Comparison of ENCODE assay signal across 29 cellular contexts in genomic region chr1:17860812-17861211, GRCh38.
"Had no signal": no experiment of that assay in that cellular context is flagged by ENCODE, and none has a peak within 500 bp of the region (broad histone marks: within the 10 kb centered on the region; RNA-seq: fewer than 3 reads in every experiment).

No MANE protein-coding gene starts in this region.

- H3K27me3 ChIP-seq: colonic mucosa, foreskin keratinocyte, heart right ventricle had no signal

- H3K4me3 ChIP-seq: colonic mucosa, coronary artery, dorsolateral prefrontal cortex, esophagus muscularis mucosa, esophagus squamous epithelium, gastrocnemius medialis, gastroesophageal sphincter, heart left ventricle, heart right ventricle had no signal

- DNase-seq: colonic mucosa; cortex of kidney; dermis blood vessel endothelial cell; dorsolateral prefrontal cortex; effector CD4-positive, alpha-beta T cell; effector CD8-positive, alpha-beta T cell; effector memory CD4-positive, alpha-beta T cell; effector memory CD8-positive, alpha-beta T cell; endodermal cell; erythroblast; esophagus squamous epithelium; foreskin fibroblast; foreskin keratinocyte; foreskin melanocyte; gastrocnemius medialis; glutamatergic neuron; head of caudate nucleus; heart left ventricle; heart right ventricle had no signal

- H3K27ac Mint-ChIP-seq: dendritic cell treated with granulocyte-macrophage colony-stimulating factor and Interleukin-4, amounts not matched to agents 40 ng/mL and 50 ng/mL, for 4 days; effector memory CD8-positive, alpha-beta T cell; endodermal cell had no signal

- H3K36me3 ChIP-seq: colonic mucosa, esophagus muscularis mucosa, esophagus squamous epithelium, gastrocnemius medialis, gastroesophageal sphincter, heart left ventricle, heart right ventricle had no signal

- H3K4me1 ChIP-seq: colonic mucosa, esophagus muscularis mucosa, esophagus squamous epithelium, foreskin keratinocyte, gastrocnemius medialis, gastroesophageal sphincter, heart left ventricle, heart right ventricle had no signal

- ATAC-seq: effector memory CD8-positive, alpha-beta T cell; esophagus mucosa; foreskin keratinocyte; gastrocnemius medialis; gastroesophageal sphincter; heart left ventricle; heart right ventricle had no signal

- FAIRE-seq: colon, endometrium, endothelial cell of umbilical vein, frontal cortex had no signal

- H3K27ac ChIP-seq: colonic mucosa, coronary artery, dorsolateral prefrontal cortex, epithelial cell of prostate, esophagus muscularis mucosa, esophagus squamous epithelium, foreskin keratinocyte, gastrocnemius medialis, gastroesophageal sphincter, heart left ventricle, heart right ventricle had no signal

- H3K9me3 Mint-ChIP-seq: dendritic cell treated with granulocyte-macrophage colony-stimulating factor and Interleukin-4, amounts not matched to agents 40 ng/mL and 50 ng/mL, for 4 days; endodermal cell had no signal

- H3K4me3 Mint-ChIP-seq: dendritic cell treated with granulocyte-macrophage colony-stimulating factor and Interleukin-4, amounts not matched to agents 40 ng/mL and 50 ng/mL, for 4 days; effector memory CD8-positive, alpha-beta T cell; endodermal cell had no signal

- H3K9me3 ChIP-seq: colonic mucosa, esophagus muscularis mucosa, esophagus squamous epithelium, gastrocnemius medialis, gastroesophageal sphincter, heart left ventricle, heart right ventricle had no signal
